Comparison of ENCODE assay signal across 8 cellular contexts in genomic region chr19:9818175-9818733, GRCh38. TPM values are rescaled to one million over a fixed set of nuclear protein-coding genes. Genes with fewer than 3 reads are reported as not detected.
A peak's percentile ranks its signal among the peaks of the same experiment; 100 is the strongest.
DNase-seq lines count a peak whose midpoint lies in the region; ATAC-seq, FAIRE-seq and TF ChIP-seq lines count a peak whose summit lies in the region.

No MANE protein-coding gene starts in this region.

- H3K36me3 ChIP-seq in iPS-18a (ENCODE audit: control insufficient read depth, low read depth, low read length) = peaks cover 4% of the 10 kb centered on the region
- H3K36me3 ChIP-seq in subcutaneous abdominal adipose tissue (ENCODE audit: control insufficient read depth in 5 of 5, insufficient read depth in 5 of 5, low read length in 5 of 5) = peaks cover 0 to 6% (median 0%) of the 10 kb centered on the region in 5 donors

- no peaks in the 10 kb centered on the region for H3K27me3 Mint-ChIP-seq in T-helper 1 cell treated with Interleukin-12 subunit alpha and Interleukin-12 subunit beta and Interleukin-4 antibody, amounts not matched to agents 30 μg/mL and 1 μg/mL, for 36 hours (ENCODE audit: low read depth)

- H3K27me3 ChIP-seq in iPS-18a (ENCODE audit: control insufficient read depth, insufficient read depth, low read length) (no peaks in the 10 kb centered on the region), subcutaneous abdominal adipose tissue (ENCODE audit: control insufficient read depth in 5 of 5, insufficient read depth in 4 of 5, low read length in 5 of 5) (no peaks in the 10 kb centered on the region)

- peak overlapping the region; percentile 51 for H3K27ac ChIP-seq in iPS-18a (ENCODE audit: low read length)
- H3K27ac ChIP-seq in subcutaneous abdominal adipose tissue (ENCODE audit: low read depth, low read length) = peak overlapping the region; percentile 84

- H3K36me3 Mint-ChIP-seq in T-helper 1 cell treated with Interleukin-12 subunit alpha and Interleukin-12 subunit beta and Interleukin-4 antibody, amounts not matched to agents 30 μg/mL and 1 μg/mL, for 36 hours (ENCODE audit: low read depth) = peaks cover 19% of the 10 kb centered on the region
- peaks cover 12 to 42% of the 10 kb centered on the region in 2 donors for H3K36me3 Mint-ChIP-seq in activated naive CD4-positive, alpha-beta T cell treated with anti-CD3 and anti-CD28 coated beads, Interleukin-2, amount 50 U/mL, for 72 hours

- no peak for TF ChIP-seq POLR2A in H54 (IDR thresholded peaks at IDR 0.05; ENCODE audit: low read depth, low read length)

- H3K4me3 ChIP-seq in iPS-18a (ENCODE audit: low read length) (peak overlapping the region; percentile 88), subcutaneous abdominal adipose tissue (ENCODE audit: low read depth in 1 of 5, low read length in 5 of 5) (peak overlapping the region; percentile 75 to 96 (median 89))

- H3K27ac Mint-ChIP-seq in T-helper 1 cell treated with Interleukin-12 subunit alpha and Interleukin-12 subunit beta and Interleukin-4 antibody, amounts not matched to agents 30 μg/mL and 1 μg/mL, for 36 hours = peak overlapping the region; percentile 89
- H3K27ac Mint-ChIP-seq in activated naive CD4-positive, alpha-beta T cell treated with anti-CD3 and anti-CD28 coated beads, Interleukin-2, amount 50 U/mL, for 72 hours = peak overlapping the region; percentile 95 to 97

- H3K9me3 Mint-ChIP-seq in T-helper 1 cell treated with Interleukin-12 subunit alpha and Interleukin-12 subunit beta and Interleukin-4 antibody, amounts not matched to agents 30 μg/mL and 1 μg/mL, for 36 hours = peaks cover 8% of the 10 kb centered on the region
- H3K9me3 Mint-ChIP-seq in activated naive CD4-positive, alpha-beta T cell treated with anti-CD3 and anti-CD28 coated beads, Interleukin-2, amount 50 U/mL, for 72 hours = peaks cover 4 to 9% of the 10 kb centered on the region in 2 donors

- no peaks in the 10 kb centered on the region for H3K9me3 ChIP-seq in iPS-18a (ENCODE audit: control insufficient read depth, low read depth, low read length)
- no peaks in the 10 kb centered on the region for H3K9me3 ChIP-seq in subcutaneous abdominal adipose tissue (ENCODE audit: control insufficient read depth in 5 of 5, low read length in 5 of 5)

- H3K4me1 ChIP-seq in iPS-18a (ENCODE audit: control insufficient read depth, low read depth, low read length) (peaks cover 3% of the 10 kb centered on the region), subcutaneous abdominal adipose tissue (ENCODE audit: control insufficient read depth in 5 of 5, insufficient read depth in 5 of 5, low read length in 5 of 5) (peaks cover 2 to 26% (median 18%) of the 10 kb centered on the region in 5 donors)

- no peak for FAIRE-seq in H54 (lab: Jason Lieb, UNC)

- DNase-seq in T-helper 1 cell (no peak), DMS53 treated with DMSO at 0.1 percent for 48 hours (lab: John Stamatoyannopoulos, UW; ENCODE audit: unreplicated experiment) (no peak), ecto neural progenitor cell (ENCODE audit: low spot score) (no peak), H54 (ENCODE audit: insufficient read length, low spot score) (no peak)
- peak in 1 of 2 donors; percentile 6 for DNase-seq in activated naive CD4-positive, alpha-beta T cell treated with anti-CD3 and anti-CD28 coated beads, Interleukin-2, amount 50 U/mL, for 72 hours (ENCODE audit: low spot score in 2 of 2)

- H3K4me3 Mint-ChIP-seq in T-helper 1 cell treated with Interleukin-12 subunit alpha and Interleukin-12 subunit beta and Interleukin-4 antibody, amounts not matched to agents 30 μg/mL and 1 μg/mL, for 36 hours = peak overlapping the region; percentile 87

- no peak for ATAC-seq in activated naive CD4-positive, alpha-beta T cell treated with anti-CD3 and anti-CD28 coated beads, Interleukin-2, amount 50 U/mL, for 72 hours

- H3K9ac ChIP-seq in iPS-18a (ENCODE audit: low read length) (peak overlapping the region; percentile 64), subcutaneous abdominal adipose tissue (ENCODE audit: low read length in 5 of 5) (peak overlapping the region in 4 of 5 donors; percentile 88 to 98 (median 95))

- peaks cover 19% of the 10 kb centered on the region for H3K4me1 Mint-ChIP-seq in T-helper 1 cell treated with Interleukin-12 subunit alpha and Interleukin-12 subunit beta and Interleukin-4 antibody, amounts not matched to agents 30 μg/mL and 1 μg/mL, for 36 hours (ENCODE audit: low read depth)

RNA-seq across cellular contexts. Expression of gene FBXL12, which starts 0.6 kb away (rescaled TPM):
- 10 to 100 TPM; 30.7 to 36.0 TPM for total RNA-seq in activated naive CD4-positive, alpha-beta T cell treated with anti-CD3 and anti-CD28 coated beads, Interleukin-2, amount 50 U/mL, for 72 hours

RNA-seq across cellular contexts. Expression of gene UBL5, which starts 9.5 kb away (rescaled TPM):
- total RNA-seq in activated naive CD4-positive, alpha-beta T cell treated with anti-CD3 and anti-CD28 coated beads, Interleukin-2, amount 50 U/mL, for 72 hours = 100 to 1,000 TPM; 268 to 366 TPM

RNA-seq across cellular contexts. Expression of gene PIN1, which starts 16.9 kb away (rescaled TPM):
- 100 to 1,000 TPM in 1 of 2 donors, 10 to 100 TPM in 1; 75.7 to 100 TPM for total RNA-seq in activated naive CD4-positive, alpha-beta T cell treated with anti-CD3 and anti-CD28 coated beads, Interleukin-2, amount 50 U/mL, for 72 hours

RNA-seq across cellular contexts. Expression of gene ZNF846, which starts 49.7 kb away (rescaled TPM):
- total RNA-seq in activated naive CD4-positive, alpha-beta T cell treated with anti-CD3 and anti-CD28 coated beads, Interleukin-2, amount 50 U/mL, for 72 hours = 1 to 10 TPM; 5.2 to 5.8 TPM
